Comparison of ENCODE assay signal across 10 cellular contexts in the genomic region with DNA sequence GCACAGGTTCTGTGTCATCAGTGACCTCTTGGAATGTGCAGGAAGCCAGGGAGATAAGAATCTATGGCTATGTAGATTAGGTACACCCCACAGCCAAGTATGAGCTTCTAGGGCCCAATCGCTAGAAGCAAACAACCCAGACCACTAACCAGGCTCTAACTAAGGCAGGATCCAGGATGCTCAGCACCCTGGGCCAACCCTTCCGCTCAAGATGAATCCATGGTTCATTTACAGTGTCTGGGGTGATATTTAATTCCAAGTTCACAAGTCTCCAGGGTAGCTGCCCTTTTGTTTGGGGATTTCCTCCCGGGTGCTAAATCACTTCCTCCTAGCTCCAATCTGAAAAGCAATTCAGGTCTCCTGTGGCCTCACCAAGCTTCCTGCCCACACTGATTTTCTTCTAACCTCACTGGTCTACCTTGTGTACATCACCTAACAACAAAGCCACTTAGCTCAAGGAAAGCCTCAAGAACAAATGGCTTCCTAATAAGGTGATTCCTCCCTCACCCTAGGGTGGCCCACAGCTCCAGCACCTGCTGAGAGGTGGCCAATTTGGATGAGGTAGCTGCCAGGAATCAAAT. TPM values are rescaled to one million over a fixed set of nuclear protein-coding genes. Genes with fewer than 3 reads are reported as not detected.
DNase-seq lines count a peak whose midpoint lies in the region; ATAC-seq and TF ChIP-seq lines count a peak whose summit lies in the region.
"Had no signal": no experiment of that assay in that cellular context is flagged by ENCODE, and none has a peak within 500 bp of the region (broad histone marks: within the 10 kb centered on the region; RNA-seq: fewer than 3 reads in every experiment).

No MANE protein-coding gene starts in this region.

- 0 to 55% methylated on average over 1 to 3 of the region's 3 CpGs for WGBS in transverse colon (ENCODE audit: low coverage in 1 of 2), 2 donors

- no peaks in the 10 kb centered on the region for H3K9me3 Mint-ChIP-seq in activated CD8-positive, alpha-beta memory T cell treated with anti-CD3 and anti-CD28 coated beads, Interleukin-2, amount 10 ng/mL, durations not matched to agents 7 days and 5 days (ENCODE audit: low read depth)

- H3K36me3 ChIP-seq in cardiac muscle cell (no peaks in the 10 kb centered on the region), transverse colon (no peaks in the 10 kb centered on the region)

- H3K4me1 ChIP-seq in cardiac muscle cell (ENCODE audit: low read depth) (peaks cover 41% of the 10 kb centered on the region), transverse colon (peaks cover 0 to 76% (median 46%) of the 10 kb centered on the region in 4 donors)

- H3K4me3 Mint-ChIP-seq in activated CD8-positive, alpha-beta memory T cell treated with anti-CD3 and anti-CD28 coated beads, Interleukin-2, amount 10 ng/mL, durations not matched to agents 7 days and 5 days: peak overlapping the region; percentile 86

- peaks cover 10% of the 10 kb centered on the region for H3K27me3 Mint-ChIP-seq in activated CD8-positive, alpha-beta memory T cell treated with anti-CD3 and anti-CD28 coated beads, Interleukin-2, amount 10 ng/mL, durations not matched to agents 7 days and 5 days

- H3K4me3 ChIP-seq in cardiac muscle cell (peak overlapping the region; percentile 74), transverse colon (peak overlapping the region in 1 of 4 donors; percentile 67)

- no peaks in the 10 kb centered on the region for H3K9me3 ChIP-seq in cardiac muscle cell (ENCODE audit: low read depth)
- H3K9me3 ChIP-seq in transverse colon: no peaks in the 10 kb centered on the region

- intact Hi-C loops in Right ventricle myocardium superior (cut with DNase I) (no loop called here), left colon (cut with DNase I, micrococcal nuclease) (no loop called here), transverse colon (cut with DNase I; ENCODE audit: low total_unique reads) (no loop called here)

- H3K27ac Mint-ChIP-seq in activated CD8-positive, alpha-beta memory T cell treated with anti-CD3 and anti-CD28 coated beads, Interleukin-2, amount 10 ng/mL, durations not matched to agents 7 days and 5 days: peak overlapping the region; percentile 89

- H3K27ac ChIP-seq in cardiac muscle cell: peak overlapping the region; percentile 90
- peak overlapping the region; percentile 82 to 96 (median 92) for H3K27ac ChIP-seq in transverse colon
- H3K27ac ChIP-seq: C4-2B had no signal

- no peak for ATAC-seq in Right ventricle myocardium superior (ENCODE audit: poor library complexity)
- ATAC-seq in activated CD8-positive, alpha-beta memory T cell treated with anti-CD3 and anti-CD28 coated beads, Interleukin-2, amount 10 ng/mL, durations not matched to agents 7 days and 5 days: no peak
- ATAC-seq in left colon: peak; percentile 10
- ATAC-seq in HG03469 (IDR thresholded peaks at IDR 0.05; ENCODE audit: unreplicated experiment): no peak
- ATAC-seq in GM19467 (IDR thresholded peaks at IDR 0.05; ENCODE audit: unreplicated experiment): no peak

- peaks cover 11% of the 10 kb centered on the region for H3K36me3 Mint-ChIP-seq in activated CD8-positive, alpha-beta memory T cell treated with anti-CD3 and anti-CD28 coated beads, Interleukin-2, amount 10 ng/mL, durations not matched to agents 7 days and 5 days

- DNase-seq in cardiac muscle cell (ENCODE audit: low read depth in 1 of 2, low spot score in 1 of 2) (no peak), Right ventricle myocardium superior (no peak), left colon (no peak), transverse colon (peak; percentile 19), GM19240 (ENCODE audit: insufficient read length, low spot score) (no peak)
- DNase-seq in activated CD8-positive, alpha-beta memory T cell treated with anti-CD3 and anti-CD28 coated beads, Interleukin-2, amount 10 ng/mL, durations not matched to agents 7 days and 5 days: peak; percentile 84

- CTCF ChIA-PET in activated CD8-positive, alpha-beta memory T cell treated with anti-CD3 and anti-CD28 coated beads, Interleukin-2, amount 10 ng/mL, durations not matched to agents 7 days and 5 days (lab: Charles Lee): interaction anchor here (0.6 to 5.2 kb wide), 9 partner anchors 12 to 197 kb away, joined by 3 to 47 read pairs (median 4); partner anchors contain the start of gene MAPKBP1

- no peak for TF ChIP-seq EP300 in transverse colon (IDR thresholded peaks at IDR 0.05; ENCODE audit: low read depth)

- H3K27me3 ChIP-seq in cardiac muscle cell (no peaks in the 10 kb centered on the region), transverse colon (no peaks in the 10 kb centered on the region)

- in situ Hi-C loops in transverse colon (cut with MboI; ENCODE audit: low pct_ligation_motif_present in 1 of 4, low pct_unique_long_range_greater_than_20kb in 1 of 4, low sequenced_read_pairs in 3 of 4): no loop called here

- no peak for TF ChIP-seq POLR2A in transverse colon (IDR thresholded peaks at IDR 0.05)

- peaks cover 69% of the 10 kb centered on the region for H3K4me1 Mint-ChIP-seq in activated CD8-positive, alpha-beta memory T cell treated with anti-CD3 and anti-CD28 coated beads, Interleukin-2, amount 10 ng/mL, durations not matched to agents 7 days and 5 days

- no peak for TF ChIP-seq CTCF in cardiac muscle cell (IDR thresholded peaks at IDR 0.05; ENCODE audit: low read depth, low read length)
- no peak for TF ChIP-seq CTCF in transverse colon (IDR thresholded peaks at IDR 0.05)

RNA-seq across cellular contexts. Expression of gene EHD4, which starts 2.4 kb away (rescaled TPM):
- total RNA-seq in cardiac muscle cell: 42.8 and 56.4 TPM in 2 replicates
- polyA plus RNA-seq in cardiac muscle cell: 47.4 and 70.5 TPM in 2 replicates
- 47.2 TPM for total RNA-seq in Right ventricle myocardium superior
- 10 to 100 TPM; 15.6 to 19.8 TPM for total RNA-seq in activated CD8-positive, alpha-beta memory T cell treated with anti-CD3 and anti-CD28 coated beads, Interleukin-2, amount 10 ng/mL, durations not matched to agents 7 days and 5 days
- 10 to 100 TPM; 42.7 to 44.3 TPM for total RNA-seq in left colon
- 10 to 100 TPM; 16.9 to 55.4 (median 35.5) TPM for total RNA-seq in transverse colon

RNA-seq across cellular contexts. Expression of gene PLA2G4E, which starts 50.9 kb away (rescaled TPM):
- total RNA-seq in cardiac muscle cell (0.06 TPM in 1 of 2 replicates, not detected in the other), Right ventricle myocardium superior (not detected), left colon (not detected), transverse colon (under 1 TPM in 1 of 4 donors, not detected in 3; 0.32 TPM)
- polyA plus RNA-seq in cardiac muscle cell: not detected in 2 replicates
- under 1 TPM in 1 of 2 experiments, not detected in 1; 0.05 TPM for total RNA-seq in activated CD8-positive, alpha-beta memory T cell treated with anti-CD3 and anti-CD28 coated beads, Interleukin-2, amount 10 ng/mL, durations not matched to agents 7 days and 5 days
- total RNA-seq: T-helper 1 cell treated with Interleukin-12 subunit alpha and Interleukin-12 subunit beta and Interleukin-4 antibody, amounts not matched to agents 30 ng/mL and 1 ng/mL, for 36 hours had no signal

Comparison
In these comparisons a context has a peak if more than half of its experiments do, and no peak if none do; other contexts are left out.
1. DNase-seq: peak in activated CD8-positive, alpha-beta memory T cell treated with anti-CD3 and anti-CD28 coated beads, Interleukin-2, amount 10 ng/mL, durations not matched to agents 7 days and 5 days (single experiment) and transverse colon (single experiment); none in cardiac muscle cell (0 of 2), Right ventricle myocardium superior (single experiment), left colon (0 of 2) and GM19240 (single experiment).